Comparison of ENCODE assay signal across 8 cellular contexts in the genomic region with DNA sequence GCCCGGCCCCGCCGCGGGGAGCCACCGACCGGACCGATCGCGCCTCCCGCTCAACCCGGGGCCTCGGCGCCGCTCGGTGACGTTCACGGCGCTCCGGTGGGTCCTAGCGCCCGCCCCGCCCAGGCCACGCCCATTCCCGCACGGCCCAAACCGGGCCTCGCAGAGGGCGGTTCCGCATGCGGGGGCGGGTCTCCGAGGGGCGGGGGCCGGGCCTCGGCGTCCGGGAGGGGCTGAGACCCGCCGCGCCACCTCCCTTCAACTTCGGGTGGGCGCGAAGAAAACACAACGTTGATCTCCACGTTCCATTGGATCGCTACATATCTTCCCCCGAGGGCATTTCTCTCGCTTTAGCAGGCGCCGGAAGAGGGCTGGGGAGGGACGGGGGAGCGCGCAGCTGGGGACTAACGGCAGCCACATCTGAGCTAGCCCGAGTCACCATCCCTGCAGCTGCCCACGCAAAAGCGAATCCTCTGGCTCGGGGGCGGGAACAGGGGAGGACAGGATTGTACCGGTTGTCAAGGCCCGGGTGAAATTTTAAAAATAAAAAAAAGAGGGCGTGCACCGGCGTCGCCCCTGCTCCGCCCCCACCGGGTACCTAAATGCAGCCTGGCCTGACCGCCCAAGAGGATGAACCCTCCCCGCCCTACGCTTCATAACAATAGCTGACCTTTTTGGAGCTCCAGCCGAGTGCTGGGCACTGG. TPM values are rescaled to one million over a fixed set of nuclear protein-coding genes. Genes with fewer than 3 reads are reported as not detected.
DNase-seq lines count a peak whose midpoint lies in the region; ATAC-seq and TF ChIP-seq lines count a peak whose summit lies in the region.

A gene (minus strand): TSS at position 78 of the 701 bp plus-strand sequence. CDS start 547 bp downstream, outside the sequence.

- intact Hi-C loops in dorsolateral prefrontal cortex (cut with DNase I) (loop anchor here in 1 of 2 donors (2.0 kb wide), 1 partner anchor 14 kb away; no protein-coding TSS in a partner anchor), lower leg skin (cut with DNase I; ENCODE audit: low total_unique reads) (no loop called here)

- no peaks in the 10 kb centered on the region for H3K27me3 ChIP-seq in dorsolateral prefrontal cortex

- ATAC-seq in HG03175 (IDR thresholded peaks at IDR 0.05; ENCODE audit: unreplicated experiment), result peak; percentile 88

- H3K4me3 ChIP-seq in dorsolateral prefrontal cortex (peak within 1 kb of the TSS; percentile 65 to 98 (median 92)), lower leg skin (ENCODE audit: low read depth, poor library complexity, severe bottlenecking) (peak within 1 kb of the TSS; percentile 68)

- peak in 12 of 56 donors; percentile 1 to 43 (median 19) for TF ChIP-seq CTCF in dorsolateral prefrontal cortex (IDR thresholded peaks at IDR 0.05 in 54 of 56, conservative IDR thresholded peaks at IDR 0.05 in 2 of 56; ENCODE audit: low read depth in 1 of 56, partially characterized antibody in 56 of 56)
- no peak for TF ChIP-seq CTCF in lower leg skin (IDR thresholded peaks at IDR 0.05)

- 0 to 1% methylated on average over 43 to 51 of the region's 71 CpGs for WGBS in lower leg skin, 2 donors

- TF ChIP-seq POLR2A in GM18951 (IDR thresholded peaks at IDR 0.05; ENCODE audit: extremely low read depth, insufficient read depth, insufficient read length) (peak; percentile 77), lower leg skin (IDR thresholded peaks at IDR 0.05) (no peak)

- peak within 1 kb of the TSS; percentile 33 to 96 (median 83) for H3K27ac ChIP-seq in dorsolateral prefrontal cortex

- in situ Hi-C loops in GM18951 (cut with MboI; ENCODE audit: low sequenced_read_pairs, unreplicated experiment), result no loop called here

- DNase-seq in AG20443 (ENCODE audit: low spot score) (peak; percentile 98), NCI-H524 treated with DMSO at 0.1 percent for 48 hours (lab: John Stamatoyannopoulos, UW) (peak; percentile 23), dorsolateral prefrontal cortex (peak; percentile 70 to 94 (median 85)), lower leg skin (ENCODE audit: low spot score in 2 of 2) (peak; percentile 73 to 98)
- peak; percentile 93 to 94 for DNase-seq in activated CD4-positive, alpha-beta T cell treated with anti-CD3 and anti-CD28 coated beads, Interleukin-2, amount 50 U/mL, for 48 hours
- DNase-seq in stimulated activated CD4-positive, alpha-beta T cell treated with anti-CD3 and anti-CD28 coated beads, Interleukin-4, amount 100 ng/mL, for 24 hours, result peak; percentile 89

RNA-seq across cellular contexts. Expression of the gene that starts here (rescaled TPM):
- total RNA-seq in dorsolateral prefrontal cortex (10 to 100 TPM; 15.8 to 42.3 (median 25.8) TPM), lower leg skin (10 to 100 TPM; 22.7 to 40.0 (median 32.5) TPM)

Comparison
In these comparisons a context has a peak if more than half of its experiments do, and no peak if none do; other contexts are left out.
1. Peak in every context shown above with its lines: DNase-seq, ATAC-seq, H3K4me3 ChIP-seq and H3K27ac ChIP-seq.
2. DNase-seq: peak in every context shown above with its lines; median percentile 98 in AG20443; 94 in activated CD4-positive, alpha-beta T cell treated with anti-CD3 and anti-CD28 coated beads, Interleukin-2, amount 50 U/mL, for 48 hours; 89 in stimulated activated CD4-positive, alpha-beta T cell treated with anti-CD3 and anti-CD28 coated beads, Interleukin-4, amount 100 ng/mL, for 24 hours; 86 in lower leg skin; 85 in dorsolateral prefrontal cortex; 23 in NCI-H524 treated with DMSO at 0.1 percent for 48 hours.